In genomic region chr1:17507916-17508315, GRCh38 we compare ENCODE assay signal across 19 cellular contexts. TPM values are rescaled to one million over a fixed set of nuclear protein-coding genes. Genes with fewer than 3 reads are reported as not detected.
A peak's percentile ranks its signal among the peaks of the same experiment; 100 is the strongest.
DNase-seq lines count a peak whose midpoint lies in the region; ATAC-seq, FAIRE-seq and TF ChIP-seq lines count a peak whose summit lies in the region.
"Had no signal": no experiment of that assay in that cellular context is flagged by ENCODE, and none has a peak within 500 bp of the region (broad histone marks: within the 10 kb centered on the region; RNA-seq: fewer than 3 reads in every experiment).

No MANE protein-coding gene starts in this region.

- peak; percentile 29; the same call in 1 of the 2 replicates for TF ChIP-seq CTCF in AG10803 (conservative IDR thresholded peaks at IDR 0.05; ENCODE audit: low read length)
- TF ChIP-seq CTCF in HFF-Myc (IDR thresholded peaks at IDR 0.05; ENCODE audit: low read depth, low read length, missing control alignments): peak; percentile 29
- TF ChIP-seq CTCF in chondrocyte (IDR thresholded peaks at IDR 0.05): peak; percentile 24
- peak; percentile 22 for TF ChIP-seq CTCF in liver (IDR thresholded peaks at IDR 0.05; ENCODE audit: low read depth, low read length, missing input control)

- peak in 1 of 2 donors; percentile 56 for TF ChIP-seq RAD21 in liver (IDR thresholded peaks at IDR 0.05)

- H3K36me3 Mint-ChIP-seq in chondrocyte (ENCODE audit: low read depth): no peaks in the 10 kb centered on the region

- H3K36me3 ChIP-seq in liver (ENCODE audit: control insufficient read depth in 4 of 4, insufficient read depth in 3 of 4, low read depth in 1 of 4, low read length in 3 of 4): no peaks in the 10 kb centered on the region
- H3K36me3 ChIP-seq: BLaER1 had no signal

- no peaks in the 10 kb centered on the region for H3K27me3 ChIP-seq in liver (ENCODE audit: control insufficient read depth in 4 of 4, insufficient read depth in 4 of 4, low read length in 3 of 4)
- H3K27me3 ChIP-seq: BLaER1 had no signal

- H3K4me3 Mint-ChIP-seq in chondrocyte (ENCODE audit: unreplicated experiment): no peak overlapping the region

- no peak overlapping the region for H3K27ac Mint-ChIP-seq in chondrocyte (ENCODE audit: unreplicated experiment)

- H3K4me3 ChIP-seq in AG10803 (ENCODE audit: low read length) (no peak overlapping the region), HFF-Myc (replicated peaks; ENCODE audit: low read depth, low read length) (no peak overlapping the region), liver (ENCODE audit: low read depth in 1 of 3, low read length in 3 of 3) (no peak overlapping the region)
- H3K4me3 ChIP-seq: BLaER1 had no signal

- H3K27me3 Mint-ChIP-seq in chondrocyte (ENCODE audit: low read depth): no peaks in the 10 kb centered on the region

- DNase-seq in AG10803 (ENCODE audit: low read depth) (no peak), HFF-Myc (ENCODE audit: extremely low read depth, low read depth) (no peak), chondrocyte (ENCODE audit: low spot score) (no peak), AML-193 (lab: John Stamatoyannopoulos, UW) (no peak), GM12892 (ENCODE audit: insufficient read length) (no peak)
- DNase-seq: activated naive CD4-positive, alpha-beta T cell; caudate nucleus; IMR-90; NCI-H1436; NCI-H524 treated with DMSO at 0.1 percent for 48 hours; stimulated activated CD8-positive, alpha-beta memory T cell treated with anti-CD3 and anti-CD28 coated beads, Interleukin-4, amount 100 ng/mL, for 48 hours; T1000 had no signal

- WGBS in liver: 83% methylated on average over 6 of the region's 6 CpGs

- no peak for ATAC-seq in GM19397 (IDR thresholded peaks at IDR 0.05; ENCODE audit: unreplicated experiment)
- no peak for ATAC-seq in HG03196 (IDR thresholded peaks at IDR 0.05; ENCODE audit: unreplicated experiment)

- no peak for FAIRE-seq in GM12892 (lab: Jason Lieb, UNC)
- FAIRE-seq: endothelial cell of umbilical vein, urothelium cell line had no signal

- H3K4me1 ChIP-seq in liver (ENCODE audit: control insufficient read depth in 4 of 4, insufficient read depth in 4 of 4, low read length in 3 of 4): peaks cover 0 to 4% (median 3%) of the 10 kb centered on the region in 4 donors
- H3K4me1 ChIP-seq: parathyroid adenoma had no signal

- no peak for TF ChIP-seq POLR2A in GM12892 (IDR thresholded peaks at IDR 0.05; ENCODE audit: low read depth, low read length)

- no peak overlapping the region for H3K9ac ChIP-seq in liver (ENCODE audit: low read depth in 1 of 2, low read length in 2 of 2)
- H3K9ac ChIP-seq: BLaER1, parathyroid adenoma had no signal

- no peaks in the 10 kb centered on the region for H3K9me3 ChIP-seq in liver (ENCODE audit: control insufficient read depth in 4 of 4, low read length in 3 of 4)
- H3K9me3 ChIP-seq: BLaER1 had no signal

- H3K9me3 Mint-ChIP-seq in chondrocyte (ENCODE audit: low read depth): no peaks in the 10 kb centered on the region

- H3K4me1 Mint-ChIP-seq in chondrocyte (ENCODE audit: low read depth): peaks cover 2% of the 10 kb centered on the region

- no peak overlapping the region for H3K27ac ChIP-seq in liver (ENCODE audit: low read depth in 1 of 2, low read length in 2 of 2)
- H3K27ac ChIP-seq: BLaER1, parathyroid adenoma had no signal

TF ChIP-seq in liver, 16 proteins besides CTCF, POLR2A, EP300 and RAD21:
- TF ChIP-seq SP1 (IDR thresholded peaks at IDR 0.05): no peak
- TF ChIP-seq EGR1 (IDR thresholded peaks at IDR 0.05; ENCODE audit: low read depth in 2 of 2): no peak
- TF ChIP-seq FOXA1 (IDR thresholded peaks at IDR 0.05): no peak
- no peak for TF ChIP-seq YY1 (IDR thresholded peaks at IDR 0.05)
- TF ChIP-seq, protein P1, sequence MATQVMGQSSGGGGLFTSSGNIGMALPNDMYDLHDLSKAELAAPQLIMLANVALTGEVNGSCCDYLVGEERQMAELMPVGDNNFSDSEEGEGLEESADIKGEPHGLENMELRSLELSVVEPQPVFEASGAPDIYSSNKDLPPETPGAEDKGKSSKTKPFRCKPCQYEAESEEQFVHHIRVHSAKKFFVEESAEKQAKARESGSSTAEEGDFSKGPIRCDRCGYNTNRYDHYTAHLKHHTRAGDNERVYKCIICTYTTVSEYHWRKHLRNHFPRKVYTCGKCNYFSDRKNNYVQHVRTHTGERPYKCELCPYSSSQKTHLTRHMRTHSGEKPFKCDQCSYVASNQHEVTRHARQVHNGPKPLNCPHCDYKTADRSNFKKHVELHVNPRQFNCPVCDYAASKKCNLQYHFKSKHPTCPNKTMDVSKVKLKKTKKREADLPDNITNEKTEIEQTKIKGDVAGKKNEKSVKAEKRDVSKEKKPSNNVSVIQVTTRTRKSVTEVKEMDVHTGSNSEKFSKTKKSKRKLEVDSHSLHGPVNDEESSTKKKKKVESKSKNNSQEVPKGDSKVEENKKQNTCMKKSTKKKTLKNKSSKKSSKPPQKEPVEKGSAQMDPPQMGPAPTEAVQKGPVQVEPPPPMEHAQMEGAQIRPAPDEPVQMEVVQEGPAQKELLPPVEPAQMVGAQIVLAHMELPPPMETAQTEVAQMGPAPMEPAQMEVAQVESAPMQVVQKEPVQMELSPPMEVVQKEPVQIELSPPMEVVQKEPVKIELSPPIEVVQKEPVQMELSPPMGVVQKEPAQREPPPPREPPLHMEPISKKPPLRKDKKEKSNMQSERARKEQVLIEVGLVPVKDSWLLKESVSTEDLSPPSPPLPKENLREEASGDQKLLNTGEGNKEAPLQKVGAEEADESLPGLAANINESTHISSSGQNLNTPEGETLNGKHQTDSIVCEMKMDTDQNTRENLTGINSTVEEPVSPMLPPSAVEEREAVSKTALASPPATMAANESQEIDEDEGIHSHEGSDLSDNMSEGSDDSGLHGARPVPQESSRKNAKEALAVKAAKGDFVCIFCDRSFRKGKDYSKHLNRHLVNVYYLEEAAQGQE (IDR thresholded peaks at IDR 0.05): no peak
- no peak for TF ChIP-seq NR2F2 (IDR thresholded peaks at IDR 0.05)
- no peak for TF ChIP-seq TAF1 (conservative IDR thresholded peaks at IDR 0.05)
- TF ChIP-seq GABPA (IDR thresholded peaks at IDR 0.05 in 1 of 2, conservative IDR thresholded peaks at IDR 0.05 in 1 of 2): no peak
- TF ChIP-seq JUND (IDR thresholded peaks at IDR 0.05): no peak
- TF ChIP-seq RXRA (IDR thresholded peaks at IDR 0.05): no peak
- TF ChIP-seq FOXA2 (IDR thresholded peaks at IDR 0.05): no peak
- TF ChIP-seq MAX (IDR thresholded peaks at IDR 0.05): no peak
- TF ChIP-seq, protein P2, sequence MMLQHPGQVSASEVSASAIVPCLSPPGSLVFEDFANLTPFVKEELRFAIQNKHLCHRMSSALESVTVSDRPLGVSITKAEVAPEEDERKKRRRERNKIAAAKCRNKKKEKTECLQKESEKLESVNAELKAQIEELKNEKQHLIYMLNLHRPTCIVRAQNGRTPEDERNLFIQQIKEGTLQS (IDR thresholded peaks at IDR 0.05): no peak

RNA-seq across cellular contexts. Expression of gene ARHGEF10L, which starts 31.6 kb away (rescaled TPM):
- 27.3 to 40.6 TPM (median 40.0 TPM) in 3 replicates for total RNA-seq in chondrocyte
- total RNA-seq in liver: 100 to 1,000 TPM in 1 of 2 donors, 10 to 100 TPM in 1; 26.3 to 169 TPM
- polyA plus RNA-seq in liver: 10 to 100 TPM; 54.0 to 60.9 TPM
- polyA plus RNA-seq in GM12892 (2012; ENCODE audit: missing spikeins): 0.59 TPM
